Comparison of ENCODE assay signal across 10 cellular contexts in the genomic region with DNA sequence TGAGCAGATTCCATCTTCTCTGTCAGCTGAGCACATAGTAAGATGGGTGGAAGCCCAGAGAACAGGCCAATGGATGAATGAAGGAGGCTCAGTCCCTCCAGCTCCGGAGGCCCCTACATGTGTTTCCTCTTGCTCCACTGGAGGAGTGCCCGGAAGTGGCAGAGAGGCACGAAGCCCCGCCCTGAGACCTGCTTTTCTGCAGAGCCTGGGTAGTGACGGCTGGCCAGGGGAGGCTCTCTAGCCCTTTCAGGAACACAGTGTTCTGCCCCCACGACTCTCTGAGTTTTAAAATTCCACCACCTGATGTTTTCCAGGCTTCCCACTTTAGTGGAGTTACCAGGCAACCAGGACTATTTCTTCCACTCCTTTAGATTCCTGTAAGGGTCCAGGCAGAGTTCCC.
DNase-seq lines count a peak whose midpoint lies in the region; ATAC-seq and TF ChIP-seq lines count a peak whose summit lies in the region.
"Had no signal": no experiment of that assay in that cellular context is flagged by ENCODE, and none has a peak within 500 bp of the region (broad histone marks: within the 10 kb centered on the region; RNA-seq: fewer than 3 reads in every experiment).

No MANE protein-coding gene starts in this region.

- no peak for TF ChIP-seq CTCF in NB4 (IDR thresholded peaks at IDR 0.05; ENCODE audit: low read depth, low read length)

- TF ChIP-seq POLR2A in NB4 (IDR thresholded peaks at IDR 0.05; ENCODE audit: extremely low read depth, insufficient read length), result no peak

- H3K4me3 ChIP-seq in NB4 (ENCODE audit: low read depth, low read length), result no peak overlapping the region
- H3K4me3 ChIP-seq: testis had no signal

- POLR2A ChIA-PET in HEK293T (lab: Yijun Ruan, JAX), result no interaction called here

- DNase-seq in DMS53 (lab: John Stamatoyannopoulos, UW) (peak; percentile 1), DMS53 treated with DMSO at 0.1 percent for 48 hours (lab: John Stamatoyannopoulos, UW; ENCODE audit: unreplicated experiment) (no peak), NB4 (ENCODE audit: low read depth) (peak; percentile 61), cerebellum (ENCODE audit: low spot score) (peak; percentile 41), putamen (ENCODE audit: low spot score) (peak; percentile 66), HEK293T (ENCODE audit: extremely low spot score) (no peak)
- DNase-seq in stimulated activated CD4-positive, alpha-beta T cell treated with anti-CD3 and anti-CD28 coated beads, Interleukin-12 subunit alpha, Interleukin-12 subunit beta, amount 100 ng/mL, for 4 hours, result no peak
- DNase-seq: NCI-H446 treated with DMSO at 0.1 percent for 48 hours, testis had no signal

- CTCF ChIA-PET in HEK293T (lab: Yijun Ruan, JAX), result no interaction called here

- ATAC-seq in HG02870 (IDR thresholded peaks at IDR 0.05; ENCODE audit: unreplicated experiment), result no peak

TF ChIP-seq in HEK293T, 16 proteins besides CTCF, POLR2A, EP300 and RAD21:
- no peak for TF ChIP-seq FOXK2 (IDR thresholded peaks at IDR 0.05)
- TF ChIP-seq NFRKB (IDR thresholded peaks at IDR 0.05), result no peak
- TF ChIP-seq FOXM1 (IDR thresholded peaks at IDR 0.05; ENCODE audit: borderline replicate concordance), result no peak
- no peak for TF ChIP-seq SUZ12 (IDR thresholded peaks at IDR 0.05)
- TF ChIP-seq TARDBP (IDR thresholded peaks at IDR 0.05), result no peak
- TF ChIP-seq ZNF384 (IDR thresholded peaks at IDR 0.05), result no peak
- no peak for TF ChIP-seq LEF1 (IDR thresholded peaks at IDR 0.05; ENCODE audit: borderline replicate concordance)
- no peak for TF ChIP-seq HDGF (IDR thresholded peaks at IDR 0.05; ENCODE audit: borderline replicate concordance)
- TF ChIP-seq L3MBTL2 (conservative IDR thresholded peaks at IDR 0.05), result no peak
- TF ChIP-seq FOXA1 (IDR thresholded peaks at IDR 0.05), result no peak
- no peak for TF ChIP-seq SP1 (IDR thresholded peaks at IDR 0.05)
- TF ChIP-seq, protein P1, sequence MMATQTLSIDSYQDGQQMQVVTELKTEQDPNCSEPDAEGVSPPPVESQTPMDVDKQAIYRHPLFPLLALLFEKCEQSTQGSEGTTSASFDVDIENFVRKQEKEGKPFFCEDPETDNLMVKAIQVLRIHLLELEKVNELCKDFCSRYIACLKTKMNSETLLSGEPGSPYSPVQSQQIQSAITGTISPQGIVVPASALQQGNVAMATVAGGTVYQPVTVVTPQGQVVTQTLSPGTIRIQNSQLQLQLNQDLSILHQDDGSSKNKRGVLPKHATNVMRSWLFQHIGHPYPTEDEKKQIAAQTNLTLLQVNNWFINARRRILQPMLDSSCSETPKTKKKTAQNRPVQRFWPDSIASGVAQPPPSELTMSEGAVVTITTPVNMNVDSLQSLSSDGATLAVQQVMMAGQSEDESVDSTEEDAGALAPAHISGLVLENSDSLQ (IDR thresholded peaks at IDR 0.05), result no peak
- no peak for TF ChIP-seq ARNT (IDR thresholded peaks at IDR 0.05)
- TF ChIP-seq CTBP1 (IDR thresholded peaks at IDR 0.05; ENCODE audit: borderline replicate concordance), result no peak
- TF ChIP-seq BHLHE40 (IDR thresholded peaks at IDR 0.05; ENCODE audit: borderline replicate concordance), result no peak
- no peak for TF ChIP-seq ELF4 (IDR thresholded peaks at IDR 0.05)

Comparison
In these comparisons a context has a peak if more than half of its experiments do, and no peak if none do; other contexts are left out.
1. DNase-seq: peak in DMS53 (single experiment), NB4 (single experiment), cerebellum (single experiment) and putamen (single experiment); none in DMS53 treated with DMSO at 0.1 percent for 48 hours (single experiment), HEK293T (single experiment) and stimulated activated CD4-positive, alpha-beta T cell treated with anti-CD3 and anti-CD28 coated beads, Interleukin-12 subunit alpha, Interleukin-12 subunit beta, amount 100 ng/mL, for 4 hours (single experiment).